Comparison of ENCODE assay signal across 8 cellular contexts in the genomic region with DNA sequence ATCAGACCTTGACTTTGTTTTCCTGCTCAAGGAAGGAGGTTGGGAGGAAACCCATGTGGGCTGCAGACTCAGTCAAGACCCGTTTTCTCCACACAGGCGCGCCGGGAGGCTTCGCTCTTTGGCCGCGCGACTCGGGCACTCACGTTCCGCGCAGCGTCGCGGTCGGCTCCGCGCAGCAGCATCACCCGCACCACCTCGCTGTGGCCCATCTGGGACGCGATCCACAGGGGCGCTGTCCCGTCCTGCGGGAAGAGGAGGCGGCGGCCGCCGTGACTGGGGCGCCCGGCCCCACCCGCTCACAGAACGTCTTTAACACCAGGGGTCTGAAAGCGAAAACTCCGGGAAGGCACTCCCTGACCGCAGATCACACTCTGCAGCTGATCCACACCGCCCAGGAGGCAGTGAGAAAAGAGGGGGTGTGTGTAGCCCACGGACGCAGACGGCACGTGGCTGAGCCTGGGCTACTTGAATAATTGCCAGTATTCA. TPM values are rescaled to one million over a fixed set of nuclear protein-coding genes. Genes with fewer than 3 reads are reported as not detected.
DNase-seq lines count a peak whose midpoint lies in the region; ATAC-seq and TF ChIP-seq lines count a peak whose summit lies in the region.

No MANE protein-coding gene starts in this region.

- peak overlapping the region; percentile 37 for H3K4me3 ChIP-seq in AG09309 (ENCODE audit: control insufficient read depth, low read depth, low read length)
- peak overlapping the region; percentile 72 for H3K4me3 ChIP-seq in WERI-Rb-1 (ENCODE audit: low read depth, low read length)
- H3K4me3 ChIP-seq in ovary = peak overlapping the region; percentile 48
- peak overlapping the region in 1 of 3 donors; percentile 19 for H3K4me3 ChIP-seq in thyroid gland (replicated peaks in 1 of 3)

- WGBS in ovary, 3 donors = 1 to 4% (median 2%) methylated on average over 30 to 41 of the region's 41 CpGs
- 2 to 11% methylated on average over 5 to 13 of the region's 41 CpGs for WGBS in thyroid gland, 2 donors

- H3K27ac ChIP-seq in WERI-Rb-1 (no peak overlapping the region), foreskin keratinocyte (no peak overlapping the region), ovary (peak overlapping the region; percentile 89 to 90), thyroid gland (no peak overlapping the region)

- H3K36me3 ChIP-seq in WERI-Rb-1 (no peaks in the 10 kb centered on the region), ovary (no peaks in the 10 kb centered on the region), thyroid gland (no peaks in the 10 kb centered on the region)

- peaks cover 10% of the 10 kb centered on the region for H3K27me3 ChIP-seq in WERI-Rb-1 (ENCODE audit: insufficient read depth, low read depth, severe bottlenecking)
- peaks cover 9% of the 10 kb centered on the region for H3K27me3 ChIP-seq in foreskin keratinocyte
- H3K27me3 ChIP-seq in ovary = no peaks in the 10 kb centered on the region
- no peaks in the 10 kb centered on the region for H3K27me3 ChIP-seq in thyroid gland

- TF ChIP-seq POLR2A in ovary (IDR thresholded peaks at IDR 0.05) (no peak), thyroid gland (IDR thresholded peaks at IDR 0.05) (no peak)

- H3K4me1 ChIP-seq in foreskin keratinocyte (no peaks in the 10 kb centered on the region), ovary (ENCODE audit: insufficient read depth) (peaks cover 7% of the 10 kb centered on the region), thyroid gland (peaks cover 0 to 10% of the 10 kb centered on the region in 2 donors)

- no peak for TF ChIP-seq EP300 in ovary (IDR thresholded peaks at IDR 0.05)

- H3K9me3 ChIP-seq in WERI-Rb-1 (ENCODE audit: severe bottlenecking) (no peaks in the 10 kb centered on the region), ovary (no peaks in the 10 kb centered on the region), thyroid gland (no peaks in the 10 kb centered on the region)

- no peak for DNase-seq in AG09309 (ENCODE audit: low read depth)
- peak; percentile 19 for DNase-seq in WERI-Rb-1
- DNase-seq in foreskin keratinocyte = no peak
- DNase-seq in ovary = peak in 4 of 5 donors; percentile 57 to 80 (median 66)
- DNase-seq in NCI-H128 (lab: John Stamatoyannopoulos, UW; ENCODE audit: unreplicated experiment) = no peak
- DNase-seq in thyroid gland = no peak
- no peak for DNase-seq in mucosa of gallbladder (ENCODE audit: low spot score)

- peak; percentile 31 for ATAC-seq in GM19397 (IDR thresholded peaks at IDR 0.05; ENCODE audit: unreplicated experiment)
- peak; percentile 66 for ATAC-seq in foreskin keratinocyte

- TF ChIP-seq CTCF in AG09309 (IDR thresholded peaks at IDR 0.05; ENCODE audit: control insufficient read depth, insufficient read depth, low read depth, low read length, missing control alignments) = no peak
- peak; percentile 11; the same call in 1 of the 2 replicates for TF ChIP-seq CTCF in WERI-Rb-1 (IDR thresholded peaks at IDR 0.05; ENCODE audit: low read depth, low read length)
- peak; percentile 8 for TF ChIP-seq CTCF in foreskin keratinocyte (conservative IDR thresholded peaks at IDR 0.05)
- no peak for TF ChIP-seq CTCF in ovary (IDR thresholded peaks at IDR 0.05)
- no peak for TF ChIP-seq CTCF in thyroid gland (IDR thresholded peaks at IDR 0.05)

- intact Hi-C loops in ovary (cut with DNase I) = no loop called here
- intact Hi-C loops in thyroid gland (cut with DNase I) = no loop called here

RNA-seq across cellular contexts. Expression of a gene that starts 33.1 kb away (rescaled TPM):
- total RNA-seq in foreskin keratinocyte (60.8 and 69.9 TPM in 2 replicates), ovary (10 to 100 TPM; 21.8 to 54.5 (median 29.8) TPM), thyroid gland (10 to 100 TPM; 32.8 to 68.6 (median 42.0) TPM), mucosa of gallbladder (43.6 TPM)
- polyA plus RNA-seq in foreskin keratinocyte (24.3 and 25.8 TPM in 2 replicates), ovary (100 to 1,000 TPM in 1 of 2 donors, 10 to 100 TPM in 1; 26.4 to 100 TPM)

RNA-seq across cellular contexts. Expression of a gene that starts 43.3 kb away (rescaled TPM):
- total RNA-seq in foreskin keratinocyte (5.6 and 7.7 TPM in 2 replicates), ovary (10 to 100 TPM; 14.6 to 25.7 (median 17.6) TPM), thyroid gland (1 to 10 TPM; 3.4 to 6.1 (median 4.5) TPM), mucosa of gallbladder (3.1 TPM)
- polyA plus RNA-seq in foreskin keratinocyte (5.4 and 5.5 TPM in 2 replicates), ovary (10 to 100 TPM; 16.9 to 23.4 TPM)

Comparison
In these comparisons a context has a peak if more than half of its experiments do, and no peak if none do; other contexts are left out.
1. DNase-seq: peak in WERI-Rb-1 (single experiment) and ovary (4 of 5); none in AG09309 (single experiment), foreskin keratinocyte (0 of 2), NCI-H128 (single experiment), thyroid gland (0 of 2) and mucosa of gallbladder (single experiment).
2. CTCF ChIP-seq: peak in WERI-Rb-1 (single experiment) and foreskin keratinocyte (single experiment); none in AG09309 (single experiment), ovary (0 of 3) and thyroid gland (0 of 6).
3. H3K27ac ChIP-seq: peak in ovary (2 of 2); none in WERI-Rb-1 (single experiment), foreskin keratinocyte (single experiment) and thyroid gland (0 of 3).